In the genomic region with DNA sequence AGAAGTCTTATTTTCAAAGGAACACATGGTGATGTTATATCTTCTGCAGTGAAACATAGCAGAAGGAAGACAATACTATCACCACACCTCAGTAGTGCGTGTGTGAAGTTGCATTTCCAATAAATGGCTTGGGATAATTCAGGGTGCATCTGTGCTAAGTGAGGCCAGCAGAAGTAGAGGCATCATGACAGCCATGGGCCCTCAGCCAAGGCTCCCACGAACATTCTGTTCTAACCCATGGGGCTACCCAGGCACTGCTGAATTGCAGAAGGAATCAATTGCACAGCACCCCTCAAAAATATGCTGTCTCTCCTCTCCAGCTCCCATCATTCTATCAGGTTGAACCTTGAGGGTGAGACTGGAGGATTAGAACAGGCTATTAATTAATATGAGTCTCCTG, we compare ENCODE assay signal across 35 cellular contexts.
"Had no signal": no experiment of that assay in that cellular context is flagged by ENCODE, and none has a peak within 500 bp of the region (broad histone marks: within the 10 kb centered on the region; RNA-seq: fewer than 3 reads in every experiment).

No MANE protein-coding gene starts in this region.

- H3K9me3 ChIP-seq: MG63 had no signal

- H3K27ac ChIP-seq: KMS-11 had no signal

- DNase-seq: Karpas-422, Kasumi-1, MG63, MM.1S, MV-4-11, NCI-H1048, NCI-H1092, NCI-H1092 treated with DMSO at 0.1 percent for 48 hours, NCI-H1105, NCI-H1105 treated with DMSO at 0.1 percent for 48 hours, NCI-H1417, NCI-H1417 treated with DMSO at 0.1 percent for 48 hours, NCI-H1436, NCI-H1436 treated with DMSO at 0.1 percent for 48 hours, NCI-H146, NCI-H1694, NCI-H1694 treated with DMSO at 0.1 percent for 48 hours, NCI-H187, NCI-H187 treated with DMSO at 0.1 percent for 48 hours, NCI-H1930, NCI-H2029, NCI-H2029 treated with DMSO at 0.1 percent for 48 hours, NCI-H2081, NCI-H2081 treated with DMSO at 0.1 percent for 48 hours, NCI-H2107, NCI-H2171, NCI-H2171 treated with DMSO at 0.1 percent for 48 hours, NCI-H2227 treated with DMSO at 0.1 percent for 48 hours, NCI-H226, NCI-H345, NCI-H446, NCI-H446 treated with DMSO at 0.1 percent for 48 hours, NCI-H510A, NCI-H510A treated with DMSO at 0.1 percent for 48 hours had no signal

- H3K27me3 ChIP-seq: MG63 had no signal

- H3K4me3 ChIP-seq: MG63 had no signal

- H3K36me3 ChIP-seq: MG63 had no signal
